ENCODE assay signal across 1 cellular context in the genomic region with DNA sequence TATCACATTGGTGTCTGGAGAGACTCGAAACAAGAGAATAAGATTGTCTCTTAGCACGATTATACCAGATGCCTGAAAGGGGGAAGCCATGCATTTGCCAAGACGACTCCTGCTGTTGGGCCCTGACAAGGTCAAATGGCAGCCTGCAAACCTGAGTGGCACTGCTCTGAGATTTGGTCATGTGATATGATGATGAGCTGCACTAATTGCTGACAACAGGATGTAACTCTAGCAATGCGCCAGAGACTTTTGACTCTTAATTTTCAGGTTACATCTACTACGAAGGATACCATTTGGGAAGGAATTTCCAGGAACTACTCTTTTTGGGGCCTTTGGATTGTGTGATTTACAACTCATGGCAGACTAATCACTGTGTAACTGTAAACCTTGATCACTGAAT.
TF ChIP-seq lines count a peak whose summit lies in the region.

No MANE protein-coding gene starts in this region.

TF ChIP-seq in H1, 55 proteins besides CTCF, POLR2A, EP300 and RAD21 (continued from another document):
- TF ChIP-seq, protein P1, sequence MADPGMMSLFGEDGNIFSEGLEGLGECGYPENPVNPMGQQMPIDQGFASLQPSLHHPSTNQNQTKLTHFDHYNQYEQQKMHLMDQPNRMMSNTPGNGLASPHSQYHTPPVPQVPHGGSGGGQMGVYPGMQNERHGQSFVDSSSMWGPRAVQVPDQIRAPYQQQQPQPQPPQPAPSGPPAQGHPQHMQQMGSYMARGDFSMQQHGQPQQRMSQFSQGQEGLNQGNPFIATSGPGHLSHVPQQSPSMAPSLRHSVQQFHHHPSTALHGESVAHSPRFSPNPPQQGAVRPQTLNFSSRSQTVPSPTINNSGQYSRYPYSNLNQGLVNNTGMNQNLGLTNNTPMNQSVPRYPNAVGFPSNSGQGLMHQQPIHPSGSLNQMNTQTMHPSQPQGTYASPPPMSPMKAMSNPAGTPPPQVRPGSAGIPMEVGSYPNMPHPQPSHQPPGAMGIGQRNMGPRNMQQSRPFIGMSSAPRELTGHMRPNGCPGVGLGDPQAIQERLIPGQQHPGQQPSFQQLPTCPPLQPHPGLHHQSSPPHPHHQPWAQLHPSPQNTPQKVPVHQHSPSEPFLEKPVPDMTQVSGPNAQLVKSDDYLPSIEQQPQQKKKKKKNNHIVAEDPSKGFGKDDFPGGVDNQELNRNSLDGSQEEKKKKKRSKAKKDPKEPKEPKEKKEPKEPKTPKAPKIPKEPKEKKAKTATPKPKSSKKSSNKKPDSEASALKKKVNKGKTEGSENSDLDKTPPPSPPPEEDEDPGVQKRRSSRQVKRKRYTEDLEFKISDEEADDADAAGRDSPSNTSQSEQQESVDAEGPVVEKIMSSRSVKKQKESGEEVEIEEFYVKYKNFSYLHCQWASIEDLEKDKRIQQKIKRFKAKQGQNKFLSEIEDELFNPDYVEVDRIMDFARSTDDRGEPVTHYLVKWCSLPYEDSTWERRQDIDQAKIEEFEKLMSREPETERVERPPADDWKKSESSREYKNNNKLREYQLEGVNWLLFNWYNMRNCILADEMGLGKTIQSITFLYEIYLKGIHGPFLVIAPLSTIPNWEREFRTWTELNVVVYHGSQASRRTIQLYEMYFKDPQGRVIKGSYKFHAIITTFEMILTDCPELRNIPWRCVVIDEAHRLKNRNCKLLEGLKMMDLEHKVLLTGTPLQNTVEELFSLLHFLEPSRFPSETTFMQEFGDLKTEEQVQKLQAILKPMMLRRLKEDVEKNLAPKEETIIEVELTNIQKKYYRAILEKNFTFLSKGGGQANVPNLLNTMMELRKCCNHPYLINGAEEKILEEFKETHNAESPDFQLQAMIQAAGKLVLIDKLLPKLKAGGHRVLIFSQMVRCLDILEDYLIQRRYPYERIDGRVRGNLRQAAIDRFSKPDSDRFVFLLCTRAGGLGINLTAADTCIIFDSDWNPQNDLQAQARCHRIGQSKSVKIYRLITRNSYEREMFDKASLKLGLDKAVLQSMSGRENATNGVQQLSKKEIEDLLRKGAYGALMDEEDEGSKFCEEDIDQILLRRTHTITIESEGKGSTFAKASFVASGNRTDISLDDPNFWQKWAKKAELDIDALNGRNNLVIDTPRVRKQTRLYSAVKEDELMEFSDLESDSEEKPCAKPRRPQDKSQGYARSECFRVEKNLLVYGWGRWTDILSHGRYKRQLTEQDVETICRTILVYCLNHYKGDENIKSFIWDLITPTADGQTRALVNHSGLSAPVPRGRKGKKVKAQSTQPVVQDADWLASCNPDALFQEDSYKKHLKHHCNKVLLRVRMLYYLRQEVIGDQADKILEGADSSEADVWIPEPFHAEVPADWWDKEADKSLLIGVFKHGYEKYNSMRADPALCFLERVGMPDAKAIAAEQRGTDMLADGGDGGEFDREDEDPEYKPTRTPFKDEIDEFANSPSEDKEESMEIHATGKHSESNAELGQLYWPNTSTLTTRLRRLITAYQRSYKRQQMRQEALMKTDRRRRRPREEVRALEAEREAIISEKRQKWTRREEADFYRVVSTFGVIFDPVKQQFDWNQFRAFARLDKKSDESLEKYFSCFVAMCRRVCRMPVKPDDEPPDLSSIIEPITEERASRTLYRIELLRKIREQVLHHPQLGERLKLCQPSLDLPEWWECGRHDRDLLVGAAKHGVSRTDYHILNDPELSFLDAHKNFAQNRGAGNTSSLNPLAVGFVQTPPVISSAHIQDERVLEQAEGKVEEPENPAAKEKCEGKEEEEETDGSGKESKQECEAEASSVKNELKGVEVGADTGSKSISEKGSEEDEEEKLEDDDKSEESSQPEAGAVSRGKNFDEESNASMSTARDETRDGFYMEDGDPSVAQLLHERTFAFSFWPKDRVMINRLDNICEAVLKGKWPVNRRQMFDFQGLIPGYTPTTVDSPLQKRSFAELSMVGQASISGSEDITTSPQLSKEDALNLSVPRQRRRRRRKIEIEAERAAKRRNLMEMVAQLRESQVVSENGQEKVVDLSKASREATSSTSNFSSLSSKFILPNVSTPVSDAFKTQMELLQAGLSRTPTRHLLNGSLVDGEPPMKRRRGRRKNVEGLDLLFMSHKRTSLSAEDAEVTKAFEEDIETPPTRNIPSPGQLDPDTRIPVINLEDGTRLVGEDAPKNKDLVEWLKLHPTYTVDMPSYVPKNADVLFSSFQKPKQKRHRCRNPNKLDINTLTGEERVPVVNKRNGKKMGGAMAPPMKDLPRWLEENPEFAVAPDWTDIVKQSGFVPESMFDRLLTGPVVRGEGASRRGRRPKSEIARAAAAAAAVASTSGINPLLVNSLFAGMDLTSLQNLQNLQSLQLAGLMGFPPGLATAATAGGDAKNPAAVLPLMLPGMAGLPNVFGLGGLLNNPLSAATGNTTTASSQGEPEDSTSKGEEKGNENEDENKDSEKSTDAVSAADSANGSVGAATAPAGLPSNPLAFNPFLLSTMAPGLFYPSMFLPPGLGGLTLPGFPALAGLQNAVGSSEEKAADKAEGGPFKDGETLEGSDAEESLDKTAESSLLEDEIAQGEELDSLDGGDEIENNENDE (IDR thresholded peaks at IDR 0.05; ENCODE audit: insufficient replicate concordance, low read length), result no peak
- TF ChIP-seq CBX5 (IDR thresholded peaks at IDR 0.05; ENCODE audit: low read depth, low read length) (no peak), JUND (IDR thresholded peaks at IDR 0.05; ENCODE audit: low read length) (no peak)
